17 cellular contexts compared by ENCODE assay signal in the genomic region with DNA sequence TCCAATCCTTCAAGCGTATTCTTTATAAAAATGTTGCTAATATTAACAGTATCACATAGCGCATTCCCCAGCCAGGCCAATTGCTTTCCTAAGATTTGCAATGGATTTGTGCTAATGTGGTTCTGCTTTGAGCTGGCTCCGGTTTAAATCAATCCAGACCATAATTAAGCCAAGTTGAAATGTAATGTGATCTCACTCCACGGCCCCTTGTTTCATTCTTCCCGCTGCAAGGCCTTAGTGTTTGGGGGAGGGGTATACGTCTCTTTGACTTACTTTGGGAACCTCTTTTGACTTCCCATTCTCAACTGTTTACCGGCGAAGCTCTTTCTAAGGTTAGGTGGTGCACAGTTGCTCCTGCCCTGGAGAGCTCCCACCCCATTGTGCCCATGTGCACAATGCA.
DNase-seq lines count a peak whose midpoint lies in the region; ATAC-seq and TF ChIP-seq lines count a peak whose summit lies in the region.
"Had no signal": no experiment of that assay in that cellular context is flagged by ENCODE, and none has a peak within 500 bp of the region (broad histone marks: within the 10 kb centered on the region; RNA-seq: fewer than 3 reads in every experiment).

No MANE protein-coding gene starts in this region.

- H3K4me1 Mint-ChIP-seq in neural crest cell: peaks cover 27% of the 10 kb centered on the region
- H3K4me1 Mint-ChIP-seq: central memory CD8-positive, alpha-beta T cell had no signal

- peak overlapping the region; percentile 31 for H3K4me3 Mint-ChIP-seq in neural crest cell
- H3K4me3 Mint-ChIP-seq: central memory CD8-positive, alpha-beta T cell; T-helper 1 cell treated with Interleukin-12 subunit alpha and Interleukin-12 subunit beta and Interleukin-4 antibody, amounts not matched to agents 30 μg/mL and 1 μg/mL, for 36 hours had no signal

- POLR2A ChIA-PET in HEK293T (lab: Yijun Ruan, JAX): interaction anchor here (1.3 kb wide), 2 partner anchors 10 to 35 kb away, joined by 3 to 4 read pairs; no protein-coding TSS in a partner anchor

- no peaks in the 10 kb centered on the region for H3K9me3 Mint-ChIP-seq in neural crest cell
- H3K9me3 Mint-ChIP-seq: central memory CD8-positive, alpha-beta T cell; T-helper 1 cell treated with Interleukin-12 subunit alpha and Interleukin-12 subunit beta and Interleukin-4 antibody, amounts not matched to agents 30 μg/mL and 1 μg/mL, for 36 hours had no signal

- H3K27ac Mint-ChIP-seq in neural crest cell (ENCODE audit: unreplicated experiment): peak overlapping the region; percentile 25
- H3K27ac Mint-ChIP-seq: T-helper 1 cell treated with Interleukin-12 subunit alpha and Interleukin-12 subunit beta and Interleukin-4 antibody, amounts not matched to agents 30 μg/mL and 1 μg/mL, for 36 hours had no signal

- H3K36me3 Mint-ChIP-seq in neural crest cell (ENCODE audit: low read depth): peaks cover 34% of the 10 kb centered on the region

- H3K27me3 Mint-ChIP-seq in neural crest cell (ENCODE audit: low read depth): no peaks in the 10 kb centered on the region
- H3K27me3 Mint-ChIP-seq: central memory CD8-positive, alpha-beta T cell had no signal

- ATAC-seq in GM18502 (IDR thresholded peaks at IDR 0.05; ENCODE audit: poor library complexity, unreplicated experiment) (no peak), esophagus mucosa (no peak)

- TF ChIP-seq CTCF in neural crest cell (conservative IDR thresholded peaks at IDR 0.05): no peak

- DNase-seq in HEK293T (ENCODE audit: extremely low spot score): peak; percentile 37
- DNase-seq in NCI-H2171 (lab: John Stamatoyannopoulos, UW): peak; percentile 25
- DNase-seq in fibroblast of peridontal ligament (ENCODE audit: extremely low read depth): peak; percentile 40
- no peak for DNase-seq in neural crest cell (ENCODE audit: low read depth, low spot score)
- DNase-seq in activated effector memory CD4-positive, alpha-beta T cell treated with Interleukin-2 at 50 U/mL for 16 hours: no peak
- DNase-seq in NCI-H748 treated with DMSO at 0.1 percent for 48 hours (lab: John Stamatoyannopoulos, UW): no peak
- DNase-seq: activated CD4-positive, alpha-beta T cell treated with anti-CD3 and anti-CD28 coated beads, Interleukin-2, amount 50 U/mL, for 4 hours; aorta; IMR-90; NCI-H187 treated with DMSO at 0.1 percent for 48 hours; NCI-H526; SHP77 treated with DMSO at 0.1 percent for 48 hours; stomach had no signal

- CTCF ChIA-PET in HEK293T (lab: Yijun Ruan, JAX): no interaction called here

TF ChIP-seq in HEK293T, 16 proteins besides CTCF, POLR2A, EP300 and RAD21:
- no peak for TF ChIP-seq ELF4 (IDR thresholded peaks at IDR 0.05)
- TF ChIP-seq L3MBTL2 (conservative IDR thresholded peaks at IDR 0.05): no peak
- TF ChIP-seq HDGF (IDR thresholded peaks at IDR 0.05; ENCODE audit: borderline replicate concordance): no peak
- TF ChIP-seq FOXA1 (IDR thresholded peaks at IDR 0.05): no peak
- no peak for TF ChIP-seq PKNOX1 (IDR thresholded peaks at IDR 0.05)
- no peak for TF ChIP-seq FOXK2 (IDR thresholded peaks at IDR 0.05)
- no peak for TF ChIP-seq NFRKB (IDR thresholded peaks at IDR 0.05)
- no peak for TF ChIP-seq ZNF384 (IDR thresholded peaks at IDR 0.05)

Comparison
In these comparisons a context has a peak if more than half of its experiments do, and no peak if none do; other contexts are left out.
1. DNase-seq: peak in HEK293T (single experiment), NCI-H2171 (single experiment) and fibroblast of peridontal ligament (single experiment); none in neural crest cell (single experiment), activated effector memory CD4-positive, alpha-beta T cell treated with Interleukin-2 at 50 U/mL for 16 hours (single experiment) and NCI-H748 treated with DMSO at 0.1 percent for 48 hours (single experiment).